Comparison of ENCODE assay signal across 1 cellular context in genomic region chr2:109560265-109560664, GRCh38.
TF ChIP-seq lines count a peak whose summit lies in the region.

No MANE protein-coding gene starts in this region.

TF ChIP-seq in K562, 482 proteins besides CTCF, POLR2A, EP300 and RAD21:
- TF ChIP-seq CBX5 (IDR thresholded peaks at IDR 0.05; ENCODE audit: borderline replicate concordance, low read depth) (no peak), CBFA2T3 (IDR thresholded peaks at IDR 0.05) (0 out of 2 replicates have a peak, but pooled peaks have one; percentile 33), FOXO4 (CRISPR knock-in tag; IDR thresholded peaks at IDR 0.05) (no peak), FOSL1 (tag; conservative IDR thresholded peaks at IDR 0.05) (peak; percentile 73), CCAR2 (IDR thresholded peaks at IDR 0.05; ENCODE audit: low read depth, low read length) (no peak)
TF ChIP-seq in K562: peak in this region for 2.
